Comparison of ENCODE assay signal across 20 cellular contexts in the genomic region with DNA sequence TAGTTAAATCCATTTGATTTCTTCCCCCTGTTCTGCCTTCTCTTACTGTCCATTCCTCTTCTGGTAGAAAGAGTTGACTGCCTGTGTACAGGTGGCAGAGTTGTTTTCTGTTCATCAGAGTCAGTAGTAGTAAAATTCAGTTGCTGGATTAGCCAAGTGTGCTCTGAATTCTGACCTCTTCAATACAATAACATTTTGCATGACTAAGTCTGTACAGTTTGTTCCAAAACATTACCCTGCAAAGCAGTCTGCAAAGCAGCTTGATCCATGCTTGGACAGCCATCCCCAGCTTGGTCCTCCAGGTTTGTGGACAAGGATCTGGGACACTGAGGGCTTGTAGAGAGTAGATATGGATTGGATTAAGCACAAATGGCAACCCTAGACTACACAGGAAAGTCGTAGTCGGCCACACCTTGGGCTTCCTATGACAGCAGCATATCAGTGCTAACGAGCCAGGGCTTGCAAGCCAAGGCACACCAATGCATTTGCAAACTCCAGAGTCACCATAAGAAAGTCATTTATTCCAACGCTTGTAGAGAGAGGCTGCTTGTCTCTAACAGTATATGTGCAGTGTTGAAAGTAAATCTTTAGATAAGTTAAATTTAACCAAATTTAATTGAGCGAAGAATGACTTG. TPM values are rescaled to one million over a fixed set of nuclear protein-coding genes. Genes with fewer than 3 reads are reported as not detected.
"Had no signal": no experiment of that assay in that cellular context is flagged by ENCODE, and none has a peak within 500 bp of the region (broad histone marks: within the 10 kb centered on the region; RNA-seq: fewer than 3 reads in every experiment).

No MANE protein-coding gene starts in this region.

- H3K4me3 Mint-ChIP-seq: activated CD8-positive, alpha-beta T cell treated with anti-CD3 and anti-CD28 coated beads for 36 hours; activated naive CD4-positive, alpha-beta T cell treated with anti-CD3 and anti-CD28 coated beads, Interleukin-2, amount 50 U/mL, for 24 hours; activated T-cell treated with anti-CD3 and anti-CD28 coated beads, Interleukin-2, amount 50 U/mL, for 4 hours; brain; dendritic cell treated with granulocyte-macrophage colony-stimulating factor and Interleukin-4, amounts not matched to agents 40 ng/mL and 50 ng/mL, for 4 days; nephron progenitor cell; WTC11 had no signal

- H3K36me3 ChIP-seq: right lobe of liver, thoracic aorta had no signal

- H3K4me1 Mint-ChIP-seq: brain, nephron progenitor cell had no signal

- H3K27ac Mint-ChIP-seq: activated CD8-positive, alpha-beta T cell treated with anti-CD3 and anti-CD28 coated beads for 36 hours; activated naive CD4-positive, alpha-beta T cell treated with anti-CD3 and anti-CD28 coated beads, Interleukin-2, amount 50 U/mL, for 24 hours; brain; dendritic cell treated with granulocyte-macrophage colony-stimulating factor and Interleukin-4, amounts not matched to agents 40 ng/mL and 50 ng/mL, for 4 days; nephron progenitor cell; progenitor cell of endocrine pancreas; WTC11 had no signal

- H3K9me3 ChIP-seq: right lobe of liver had no signal

- H3K4me3 ChIP-seq: right lobe of liver, thoracic aorta had no signal

- H3K36me3 Mint-ChIP-seq: brain had no signal

- H3K27me3 ChIP-seq: right lobe of liver had no signal

- ATAC-seq: activated CD8-positive, alpha-beta T cell treated with anti-CD3 and anti-CD28 coated beads for 36 hours; activated T-cell treated with anti-CD3 and anti-CD28 coated beads, Interleukin-2, amount 50 U/mL, for 4 hours; right lobe of liver; WTC11 had no signal

- H3K4me1 ChIP-seq: right lobe of liver had no signal

- H3K27ac ChIP-seq: right lobe of liver, thoracic aorta had no signal

- DNase-seq: activated CD4-positive, alpha-beta T cell treated with anti-CD3 and anti-CD28 coated beads for 48 hours; activated CD8-positive, alpha-beta T cell treated with anti-CD3 and anti-CD28 coated beads for 36 hours; activated effector memory CD4-positive, alpha-beta T cell treated with Interleukin-2 at 50 U/mL for 16 hours; activated T-cell treated with anti-CD3 and anti-CD28 coated beads, Interleukin-2, amount 50 U/mL, for 4 hours; amniotic stem cell; effector memory CD4-positive, alpha-beta T cell; glutamatergic neuron; nephron progenitor cell; occipital lobe; right lobe of liver; stimulated activated CD4-positive, alpha-beta T cell treated with anti-CD3 and anti-CD28 coated beads, Interleukin-1b, Interleukin-23, amount 100 ng/mL, for 48 hours; SW 1271 had no signal

RNA-seq across cellular contexts. Expression of a gene that starts 25.2 kb away (rescaled TPM):
- total RNA-seq: activated CD8-positive, alpha-beta T cell treated with anti-CD3 and anti-CD28 coated beads for 36 hours; activated T-cell treated with anti-CD3 and anti-CD28 coated beads, Interleukin-2, amount 50 U/mL, for 4 hours; lower leg skin; occipital lobe; progenitor cell of endocrine pancreas; right lobe of liver; thoracic aorta; ureter; WTC11 had no signal
